ENCODE assay signal across 11 cellular contexts in genomic region chr4:118683513-118683912, GRCh38. TPM values are rescaled to one million over a fixed set of nuclear protein-coding genes. Genes with fewer than 3 reads are reported as not detected.
A peak's percentile ranks its signal among the peaks of the same experiment; 100 is the strongest.
DNase-seq lines count a peak whose midpoint lies in the region; ATAC-seq and TF ChIP-seq lines count a peak whose summit lies in the region.
"Had no signal": no experiment of that assay in that cellular context is flagged by ENCODE, and none has a peak within 500 bp of the region (broad histone marks: within the 10 kb centered on the region; RNA-seq: fewer than 3 reads in every experiment).

No MANE protein-coding gene starts in this region.

- no peaks in the 10 kb centered on the region for H3K9me3 ChIP-seq in BE2C
- H3K9me3 ChIP-seq in PC-3 (ENCODE audit: low read length) = no peaks in the 10 kb centered on the region
- H3K9me3 ChIP-seq in hepatocyte (ENCODE audit: low read depth) = no peaks in the 10 kb centered on the region
- no peaks in the 10 kb centered on the region for H3K9me3 ChIP-seq in suprapubic skin
- H3K9me3 ChIP-seq: esophagus squamous epithelium had no signal

- H3K36me3 ChIP-seq in BE2C = peaks cover 7% of the 10 kb centered on the region
- H3K36me3 ChIP-seq in H7 (replicated peaks; ENCODE audit: control insufficient read depth, insufficient read depth, low read length) = no peaks in the 10 kb centered on the region; the same call in 1 of the 2 replicates
- H3K36me3 ChIP-seq in PC-3 (ENCODE audit: low read depth, low read length) = no peaks in the 10 kb centered on the region; the same call in 1 of the 2 replicates
- no peaks in the 10 kb centered on the region for H3K36me3 ChIP-seq in hepatocyte (replicated peaks; ENCODE audit: insufficient read depth, low read depth)
- peaks cover 6% of the 10 kb centered on the region for H3K36me3 ChIP-seq in suprapubic skin

- H3K27ac ChIP-seq in PC-3 (ENCODE audit: low read length) = no peak overlapping the region
- H3K27ac ChIP-seq in hepatocyte = no peak overlapping the region
- H3K27ac ChIP-seq in suprapubic skin = no peak overlapping the region
- H3K27ac ChIP-seq: esophagus squamous epithelium had no signal

- TF ChIP-seq POLR2A in suprapubic skin (IDR thresholded peaks at IDR 0.05) = no peak

- H2AFZ ChIP-seq in PC-3 (ENCODE audit: low read length) (peak overlapping the region; percentile 31; the same call in 1 of the 2 replicates), hepatocyte (peak overlapping the region; percentile 68)

- no peak for TF ChIP-seq EP300 in suprapubic skin (IDR thresholded peaks at IDR 0.05)

- peak; percentile 27; the same call in 1 of the 2 replicates for ATAC-seq in PC-3
- ATAC-seq: activated naive CD4-positive, alpha-beta T cell treated with anti-CD3 and anti-CD28 coated beads, Interleukin-2, amount 50 U/mL, for 72 hours had no signal

- H3K9ac ChIP-seq in PC-3 (ENCODE audit: low read length) = no peak overlapping the region

- no peak overlapping the region; the same call in 1 of the 2 replicates for H3K4me2 ChIP-seq in PC-3 (ENCODE audit: low read length)
- H3K4me2 ChIP-seq in hepatocyte = peak overlapping the region; percentile 36

- H3K4me1 ChIP-seq in BE2C = peaks cover 3% of the 10 kb centered on the region; the same call in 1 of the 2 replicates
- peaks cover 8% of the 10 kb centered on the region; the same call in 1 of the 2 replicates for H3K4me1 ChIP-seq in PC-3 (ENCODE audit: insufficient read depth, low read length)
- peaks cover 9% of the 10 kb centered on the region for H3K4me1 ChIP-seq in hepatocyte (ENCODE audit: insufficient read depth)
- H3K4me1 ChIP-seq in suprapubic skin = peaks cover 18% of the 10 kb centered on the region

- CTCF ChIA-PET in PC-3 (lab: Charles Lee) = no interaction called here

- POLR2A ChIA-PET in PC-3 (lab: Charles Lee; ENCODE audit: unreplicated experiment) = no interaction called here

- H3K9me2 ChIP-seq in PC-3 (replicated peaks; ENCODE audit: low read length) (no peaks in the 10 kb centered on the region), hepatocyte (replicated peaks; ENCODE audit: insufficient read depth) (no peaks in the 10 kb centered on the region)

- no peaks in the 10 kb centered on the region for H3K27me3 ChIP-seq in BE2C
- no peaks in the 10 kb centered on the region for H3K27me3 ChIP-seq in H7 (ENCODE audit: control insufficient read depth, insufficient read depth, low read length)
- H3K27me3 ChIP-seq in PC-3 (ENCODE audit: low read length) = no peaks in the 10 kb centered on the region
- H3K27me3 ChIP-seq in hepatocyte = no peaks in the 10 kb centered on the region
- H3K27me3 ChIP-seq in suprapubic skin = no peaks in the 10 kb centered on the region
- H3K27me3 ChIP-seq: esophagus squamous epithelium had no signal

- H3K4me3 ChIP-seq in BE2C (ENCODE audit: low read depth, low read length) (peak overlapping the region; percentile 28), H7 (ENCODE audit: insufficient read depth, low read depth, low read length) (no peak overlapping the region), PC-3 (ENCODE audit: low read length) (no peak overlapping the region), hepatocyte (no peak overlapping the region), suprapubic skin (no peak overlapping the region)
- H3K4me3 ChIP-seq: esophagus squamous epithelium had no signal

- 17% methylated on average over 2 of the region's 2 CpGs for WGBS in hepatocyte (ENCODE audit: low lambda C conversion rate, missing lambda C conversion rate)
- 7% methylated on average over 2 of the region's 2 CpGs for WGBS in suprapubic skin

- H3K79me2 ChIP-seq in PC-3 (ENCODE audit: low read length) (peaks cover 29% of the 10 kb centered on the region), hepatocyte (peaks cover 29% of the 10 kb centered on the region)

- no peaks in the 10 kb centered on the region for H4K20me1 ChIP-seq in PC-3 (ENCODE audit: low read length)
- peaks cover 15% of the 10 kb centered on the region for H4K20me1 ChIP-seq in hepatocyte (ENCODE audit: insufficient read depth, poor library complexity, severe bottlenecking)

- DNase-seq in BE2C = peak; percentile 19
- peak; percentile 16 for DNase-seq in H7
- peak; percentile 27 for DNase-seq in PC-3
- DNase-seq in hepatocyte (ENCODE audit: low spot score) = peak; percentile 8
- DNase-seq in KG1 (lab: John Stamatoyannopoulos, UW) = no peak
- no peak for DNase-seq in activated T-cell treated with anti-CD3 and anti-CD28 coated beads, Interleukin-2, amount 50 U/mL, for 1 hour
- no peak for DNase-seq in suprapubic skin (ENCODE audit: low spot score in 2 of 2)
- DNase-seq in T-helper 1 cell = no peak
- DNase-seq: esophagus squamous epithelium, naive B cell had no signal

- H3F3A ChIP-seq in PC-3 (ENCODE audit: low read length, unreplicated experiment) = no peaks in the 10 kb centered on the region

- TF ChIP-seq CTCF in BE2C (IDR thresholded peaks at IDR 0.05; ENCODE audit: low read depth, low read length) (no peak; the same call in 1 of the 2 replicates), PC-3 (conservative IDR thresholded peaks at IDR 0.05; ENCODE audit: low read depth, low read length) (no peak), hepatocyte (IDR thresholded peaks at IDR 0.05; ENCODE audit: poor library complexity) (no peak), suprapubic skin (IDR thresholded peaks at IDR 0.05) (no peak)

- BruUV-seq in PC-3 (replicated peaks; lab: Mats Ljungman, UMichigan) = no TSS peak

- intact Hi-C loops in PC-3 (cut with micrococcal nuclease) = loop anchor here (10.0 kb wide), 1 partner anchor 259 kb away; no protein-coding TSS in a partner anchor

RNA-seq across cellular contexts. Expression of gene METTL14, which starts 1.7 kb away (rescaled TPM):
- polyA plus RNA-seq in BE2C (2012; ENCODE audit: insufficient read depth, insufficient read length, low read depth) = 18.5 TPM
- 21.6 and 24.3 TPM in 2 replicates for total RNA-seq in H7 (2014; rRNA removed; shearing (Covaris generic))
- total RNA-seq in PC-3 (2014; rRNA removed) (9.5 and 15.4 TPM in 2 replicates), hepatocyte (18.3 and 19.3 TPM in 2 replicates), suprapubic skin (10 to 100 TPM; 21.5 to 45.0 (median 29.5) TPM)
- polyA plus RNA-seq in hepatocyte = 24.4 and 28.3 TPM in 2 replicates

Comparison
In these comparisons a context has a peak if more than half of its experiments do, and no peak if none do; other contexts are left out.
1. DNase-seq: peak in BE2C (single experiment), H7 (single experiment), PC-3 (single experiment) and hepatocyte (single experiment); none in KG1 (single experiment), activated T-cell treated with anti-CD3 and anti-CD28 coated beads, Interleukin-2, amount 50 U/mL, for 1 hour (single experiment), suprapubic skin (0 of 2) and T-helper 1 cell (0 of 5).